8 cellular contexts compared by ENCODE assay signal in the genomic region with DNA sequence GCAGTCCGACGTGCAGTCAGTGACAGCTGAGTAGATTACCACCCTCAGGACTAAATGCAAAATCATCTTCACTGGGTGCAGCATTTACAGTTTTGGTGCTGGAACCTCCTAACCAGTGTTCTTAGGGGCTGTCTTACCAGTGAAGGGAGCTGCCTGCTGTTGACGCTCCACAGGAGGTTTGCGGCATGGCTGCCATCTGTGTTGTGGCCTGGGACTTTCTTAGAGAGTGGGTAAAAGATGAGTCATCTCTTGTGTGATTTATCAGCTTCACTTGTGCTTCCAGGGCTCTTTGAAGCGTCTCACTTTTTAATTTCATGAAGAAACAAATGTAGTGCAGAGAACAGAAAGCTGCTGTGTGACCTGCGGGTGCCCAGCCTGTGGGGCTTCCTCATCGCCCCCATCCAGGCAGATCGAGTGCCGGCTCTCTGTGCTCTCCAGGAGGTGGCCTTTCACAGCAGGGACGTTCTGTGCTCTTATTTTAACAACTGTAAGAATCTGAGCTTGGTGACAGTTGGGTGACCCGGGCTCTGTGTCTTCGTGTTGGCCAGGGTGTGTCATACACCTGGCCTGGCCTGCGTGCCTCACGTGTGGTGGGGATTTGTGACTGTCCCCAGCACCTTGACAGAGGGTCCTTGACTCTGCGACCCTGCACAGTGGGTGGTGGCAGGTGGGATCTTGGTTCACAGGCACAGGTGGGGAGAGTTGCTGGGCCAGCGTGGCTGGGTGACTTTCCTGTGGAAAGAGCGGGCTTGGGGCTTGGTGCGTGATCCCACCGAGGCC. TPM values are rescaled to one million over a fixed set of nuclear protein-coding genes. Genes with fewer than 3 reads are reported as not detected.
DNase-seq lines count a peak whose midpoint lies in the region; ATAC-seq and TF ChIP-seq lines count a peak whose summit lies in the region.

No MANE protein-coding gene starts in this region.

- no peak for TF ChIP-seq CTCF in SU-DHL-6 (IDR thresholded peaks at IDR 0.05; ENCODE audit: insufficient read depth, low read length, poor library complexity, severe bottlenecking)
- no peak for TF ChIP-seq CTCF in lower lobe of right lung (IDR thresholded peaks at IDR 0.05)

- H3K4me1 ChIP-seq in CD4-positive, CD25-positive, alpha-beta regulatory T cell (ENCODE audit: control insufficient read depth, insufficient read depth, low read length, poor library complexity, severe bottlenecking), result peaks cover 63% of the 10 kb centered on the region
- peaks cover 28% of the 10 kb centered on the region for H3K4me1 ChIP-seq in lower lobe of right lung

- H3K27ac ChIP-seq in CD4-positive, CD25-positive, alpha-beta regulatory T cell (ENCODE audit: insufficient read depth, low read length, poor library complexity, severe bottlenecking), result peak overlapping the region; percentile 90
- H3K27ac ChIP-seq in SU-DHL-6 (ENCODE audit: low read depth, low read length), result peak overlapping the region; percentile 76
- peak overlapping the region; percentile 64 for H3K27ac ChIP-seq in lower lobe of right lung
- no peak overlapping the region for H3K27ac ChIP-seq in substantia nigra (ENCODE audit: low read depth, low read length, poor library complexity, severe bottlenecking)

- 0 out of 2 replicates have a peak, but pooled peaks cover 9% of the 10 kb centered on the region for H3F3A ChIP-seq in SU-DHL-6 (ENCODE audit: insufficient read depth)

- no peak overlapping the region for H3K9ac ChIP-seq in SU-DHL-6 (ENCODE audit: low read length)

- H3K79me2 ChIP-seq in SU-DHL-6 (ENCODE audit: insufficient read depth, low read length), result no peaks in the 10 kb centered on the region

- peak; percentile 76 to 95 (median 89) for DNase-seq in CD4-positive, CD25-positive, alpha-beta regulatory T cell
- DNase-seq in activated naive CD8-positive, alpha-beta T cell treated with anti-CD3 and anti-CD28 coated beads for 36 hours, result peak; percentile 87
- DNase-seq in lower lobe of right lung, result no peak
- DNase-seq in stimulated activated CD8-positive, alpha-beta memory T cell treated with anti-CD3 and anti-CD28 coated beads, Interleukin-4, amount 100 ng/mL, for 4 hours (ENCODE audit: low read depth in 2 of 2, low spot score in 1 of 2), result peak; percentile 60 to 81
- no peak for DNase-seq in substantia nigra (lab: John Stamatoyannopoulos, UW)

- peaks cover 3% of the 10 kb centered on the region for H3K36me3 Mint-ChIP-seq in CD4-positive, CD25-positive, alpha-beta regulatory T cell
- peaks cover 7% of the 10 kb centered on the region for H3K36me3 Mint-ChIP-seq in activated naive CD8-positive, alpha-beta T cell treated with anti-CD3 and anti-CD28 coated beads for 36 hours

- intact Hi-C loops in lower lobe of right lung (cut with DNase I), result no loop called here

- peak overlapping the region; percentile 8 for H3K4me2 ChIP-seq in SU-DHL-6 (ENCODE audit: low read depth, low read length, poor library complexity, severe bottlenecking)

- peak overlapping the region; percentile 61 for H3K4me3 ChIP-seq in CD4-positive, CD25-positive, alpha-beta regulatory T cell (ENCODE audit: low read depth, low read length)
- H3K4me3 ChIP-seq in SU-DHL-6 (ENCODE audit: insufficient read depth, low read length, poor library complexity, severe bottlenecking) (no peak overlapping the region), lower lobe of right lung (no peak overlapping the region)

- no peaks in the 10 kb centered on the region for H3K36me3 ChIP-seq in CD4-positive, CD25-positive, alpha-beta regulatory T cell (ENCODE audit: control insufficient read depth, insufficient read depth, low read length)
- no peaks in the 10 kb centered on the region for H3K36me3 ChIP-seq in SU-DHL-6 (ENCODE audit: low read length)
- no peaks in the 10 kb centered on the region for H3K36me3 ChIP-seq in lower lobe of right lung

- no peaks in the 10 kb centered on the region for H3K9me3 ChIP-seq in CD4-positive, CD25-positive, alpha-beta regulatory T cell (ENCODE audit: control insufficient read depth in 2 of 2, low read length in 2 of 2)
- H3K9me3 ChIP-seq in SU-DHL-6 (ENCODE audit: insufficient read depth, low read length) (no peaks in the 10 kb centered on the region), lower lobe of right lung (no peaks in the 10 kb centered on the region)

- no peaks in the 10 kb centered on the region for H3K9me2 ChIP-seq in SU-DHL-6 (replicated peaks; ENCODE audit: insufficient read depth, low read length)

- ATAC-seq in CD4-positive, CD25-positive, alpha-beta regulatory T cell (ENCODE audit: low read depth in 2 of 2), result peak; percentile 95 to 98
- ATAC-seq in GM19438 (IDR thresholded peaks at IDR 0.05; ENCODE audit: low read depth, unreplicated experiment) (peak; percentile 85), HG03469 (IDR thresholded peaks at IDR 0.05; ENCODE audit: unreplicated experiment) (peak; percentile 58), lower lobe of right lung (peak; percentile 42 to 45)

- H3K4me3 Mint-ChIP-seq in CD4-positive, CD25-positive, alpha-beta regulatory T cell, result peak overlapping the region; percentile 73 to 84 (median 78)
- peak overlapping the region; percentile 65 for H3K4me3 Mint-ChIP-seq in activated naive CD8-positive, alpha-beta T cell treated with anti-CD3 and anti-CD28 coated beads for 36 hours

- no peak overlapping the region for H2AFZ ChIP-seq in SU-DHL-6 (ENCODE audit: low read depth, low read length, severe bottlenecking)

- no peaks in the 10 kb centered on the region for H3K27me3 Mint-ChIP-seq in CD4-positive, CD25-positive, alpha-beta regulatory T cell
- no peaks in the 10 kb centered on the region for H3K27me3 Mint-ChIP-seq in activated naive CD8-positive, alpha-beta T cell treated with anti-CD3 and anti-CD28 coated beads for 36 hours

- H4K20me1 ChIP-seq in SU-DHL-6 (ENCODE audit: low read depth, low read length), result no peaks in the 10 kb centered on the region; the same call in 1 of the 2 replicates

- H3K9me3 Mint-ChIP-seq in CD4-positive, CD25-positive, alpha-beta regulatory T cell, result no peaks in the 10 kb centered on the region
- no peaks in the 10 kb centered on the region for H3K9me3 Mint-ChIP-seq in activated naive CD8-positive, alpha-beta T cell treated with anti-CD3 and anti-CD28 coated beads for 36 hours

- peak overlapping the region; percentile 91 to 100 (median 98) for H3K27ac Mint-ChIP-seq in CD4-positive, CD25-positive, alpha-beta regulatory T cell
- H3K27ac Mint-ChIP-seq in activated naive CD8-positive, alpha-beta T cell treated with anti-CD3 and anti-CD28 coated beads for 36 hours, result peak overlapping the region; percentile 94

- no peaks in the 10 kb centered on the region for H3K27me3 ChIP-seq in CD4-positive, CD25-positive, alpha-beta regulatory T cell (ENCODE audit: control insufficient read depth, insufficient read depth, low read length)
- no peaks in the 10 kb centered on the region for H3K27me3 ChIP-seq in SU-DHL-6 (ENCODE audit: low read length)
- no peaks in the 10 kb centered on the region for H3K27me3 ChIP-seq in lower lobe of right lung (ENCODE audit: low read depth)

- H3K4me1 Mint-ChIP-seq in CD4-positive, CD25-positive, alpha-beta regulatory T cell, result peaks cover 20 to 68% (median 38%) of the 10 kb centered on the region in 4 donors
- peaks cover 63% of the 10 kb centered on the region for H3K4me1 Mint-ChIP-seq in activated naive CD8-positive, alpha-beta T cell treated with anti-CD3 and anti-CD28 coated beads for 36 hours

RNA-seq across cellular contexts. Expression of gene ZNF750, which starts 24.3 kb away (rescaled TPM):
- total RNA-seq in CD4-positive, CD25-positive, alpha-beta regulatory T cell, result not detected
- polyA plus RNA-seq in CD4-positive, CD25-positive, alpha-beta regulatory T cell, result under 1 TPM in 1 of 4 donors, not detected in 3; 0.07 TPM
- total RNA-seq in activated naive CD8-positive, alpha-beta T cell treated with anti-CD3 and anti-CD28 coated beads for 36 hours, result not detected
- total RNA-seq in lower lobe of right lung, result 4.7 TPM

Comparison
In these comparisons a context has a peak if more than half of its experiments do, and no peak if none do; other contexts are left out.
1. ATAC-seq: peak in every context shown above with its lines; median percentile 96 in CD4-positive, CD25-positive, alpha-beta regulatory T cell; 85 in GM19438; 58 in HG03469; 44 in lower lobe of right lung.
2. DNase-seq: peak in CD4-positive, CD25-positive, alpha-beta regulatory T cell (3 of 3), activated naive CD8-positive, alpha-beta T cell treated with anti-CD3 and anti-CD28 coated beads for 36 hours (single experiment) and stimulated activated CD8-positive, alpha-beta memory T cell treated with anti-CD3 and anti-CD28 coated beads, Interleukin-4, amount 100 ng/mL, for 4 hours (2 of 2); none in lower lobe of right lung (single experiment) and substantia nigra (0 of 49).